ENCODE assay signal across 1 cellular context in the genomic region with DNA sequence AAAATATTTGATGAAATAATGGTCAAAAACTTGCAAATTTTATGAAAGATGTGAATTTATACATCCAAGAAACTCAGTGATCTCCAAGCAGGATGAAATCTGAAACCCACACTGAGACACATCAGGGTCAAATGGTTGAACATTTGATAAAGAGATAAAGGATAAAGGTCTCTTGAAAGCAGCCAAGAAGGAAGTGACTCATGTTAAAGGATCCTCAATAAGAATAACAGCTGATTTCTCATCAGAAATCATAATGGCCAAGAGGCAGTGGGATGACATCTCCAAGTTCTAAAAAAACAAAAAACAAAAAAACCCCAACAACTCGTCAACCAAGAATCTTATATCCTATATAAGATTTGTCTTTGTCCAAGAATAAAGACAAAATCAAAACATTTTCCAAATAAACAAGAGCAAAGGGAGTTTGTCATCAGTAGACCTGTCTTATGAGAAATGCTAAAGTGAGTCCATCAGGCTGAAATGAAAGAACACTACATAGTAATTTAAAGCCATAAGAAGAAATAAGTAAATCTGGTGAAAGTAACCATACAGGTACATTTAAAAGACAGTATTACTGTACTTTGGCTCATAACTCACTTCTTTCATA.
TF ChIP-seq lines count a peak whose summit lies in the region.

No MANE protein-coding gene starts in this region.

TF ChIP-seq in IMR-90, 13 proteins besides CTCF, POLR2A, EP300 and RAD21 (continued from another document):
- TF ChIP-seq, protein P1, sequence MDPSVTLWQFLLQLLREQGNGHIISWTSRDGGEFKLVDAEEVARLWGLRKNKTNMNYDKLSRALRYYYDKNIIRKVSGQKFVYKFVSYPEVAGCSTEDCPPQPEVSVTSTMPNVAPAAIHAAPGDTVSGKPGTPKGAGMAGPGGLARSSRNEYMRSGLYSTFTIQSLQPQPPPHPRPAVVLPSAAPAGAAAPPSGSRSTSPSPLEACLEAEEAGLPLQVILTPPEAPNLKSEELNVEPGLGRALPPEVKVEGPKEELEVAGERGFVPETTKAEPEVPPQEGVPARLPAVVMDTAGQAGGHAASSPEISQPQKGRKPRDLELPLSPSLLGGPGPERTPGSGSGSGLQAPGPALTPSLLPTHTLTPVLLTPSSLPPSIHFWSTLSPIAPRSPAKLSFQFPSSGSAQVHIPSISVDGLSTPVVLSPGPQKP (IDR thresholded peaks at IDR 0.05; ENCODE audit: borderline replicate concordance, low read depth, low read length), result no peak
- TF ChIP-seq MAZ (IDR thresholded peaks at IDR 0.05; ENCODE audit: borderline replicate concordance, low read depth, low read length) (no peak), RFX5 (IDR thresholded peaks at IDR 0.05; ENCODE audit: low read depth, low read length) (no peak), FOS (IDR thresholded peaks at IDR 0.05; ENCODE audit: low read depth, low read length) (no peak), CHD1 (IDR thresholded peaks at IDR 0.05; ENCODE audit: low read depth, low read length) (no peak), CEBPB (IDR thresholded peaks at IDR 0.05; ENCODE audit: low read depth, low read length) (no peak), SMC3 (IDR thresholded peaks at IDR 0.05; ENCODE audit: low read depth, low read length) (no peak)
TF ChIP-seq in IMR-90: peak in this region for 0.
